Comparison of ENCODE assay signal across 1 cellular context in genomic region chr3:39180546-39181346, GRCh38.
A peak's percentile ranks its signal among the peaks of the same experiment; 100 is the strongest.
TF ChIP-seq lines count a peak whose summit lies in the region.

No MANE protein-coding gene starts in this region.

TF ChIP-seq in K562, 482 proteins besides CTCF, POLR2A, EP300 and RAD21 (continued from another document):
- TF ChIP-seq ZNF407 (IDR thresholded peaks at IDR 0.05; ENCODE audit: low read depth) (no peak), THAP12 (CRISPR knock-in tag; IDR thresholded peaks at IDR 0.05) (no peak), TSHZ1 (CRISPR knock-in tag; IDR thresholded peaks at IDR 0.05) (no peak), ATF4 (CRISPR knock-in tag; IDR thresholded peaks at IDR 0.05) (no peak), LEF1 (IDR thresholded peaks at IDR 0.05) (no peak), TFE3 (CRISPR knock-in tag; IDR thresholded peaks at IDR 0.05) (no peak), ZNF717 (CRISPR knock-in tag; IDR thresholded peaks at IDR 0.05) (no peak), CBFA2T3 (IDR thresholded peaks at IDR 0.05) (no peak), GTF2E2 (tag; IDR thresholded peaks at IDR 0.05) (no peak), TRIM25 (IDR thresholded peaks at IDR 0.05; ENCODE audit: borderline replicate concordance) (peak; percentile 42; the same call in 1 of the 2 replicates), HDAC3 (IDR thresholded peaks at IDR 0.05; ENCODE audit: borderline replicate concordance, partially characterized antibody) (no peak), RNF219 (CRISPR knock-in tag; IDR thresholded peaks at IDR 0.05) (no peak), E2F6 (IDR thresholded peaks at IDR 0.05; ENCODE audit: borderline replicate concordance in 1 of 2, extremely low read depth in 1 of 2, insufficient read depth in 1 of 2, insufficient read length in 1 of 2, low read depth in 1 of 2, low read length in 1 of 2, poor library complexity in 1 of 2, severe bottlenecking in 1 of 2) (peak in 1 of 2 experiments; percentile 80), NBN (IDR thresholded peaks at IDR 0.05; ENCODE audit: low read depth) (no peak), TAF7 (tag; IDR thresholded peaks at IDR 0.05) (no peak), ZNF707 (CRISPR knock-in tag; conservative IDR thresholded peaks at IDR 0.05) (no peak), ELF1 (tag; IDR thresholded peaks at IDR 0.05) (no peak)
